In genomic region chr2:177618270-177619253, GRCh38 we compare ENCODE assay signal across 8 cellular contexts.
DNase-seq lines count a peak whose midpoint lies in the region; ATAC-seq and TF ChIP-seq lines count a peak whose summit lies in the region.

No MANE protein-coding gene starts in this region.

- ATAC-seq in GM19035 (IDR thresholded peaks at IDR 0.05; ENCODE audit: unreplicated experiment) (peak; percentile 97), HG03342 (IDR thresholded peaks at IDR 0.05; ENCODE audit: unreplicated experiment) (peak; percentile 97)

- peak overlapping the region; percentile 99 for H3K27ac Mint-ChIP-seq in chondrocyte (ENCODE audit: unreplicated experiment)

- TF ChIP-seq CTCF in AG10803 (conservative IDR thresholded peaks at IDR 0.05; ENCODE audit: low read length) (no peak), chondrocyte (IDR thresholded peaks at IDR 0.05) (peak; percentile 13), kidney epithelial cell (IDR thresholded peaks at IDR 0.05; ENCODE audit: insufficient read depth, low read length, poor library complexity, severe bottlenecking) (no peak)

- no peaks in the 10 kb centered on the region for H3K36me3 Mint-ChIP-seq in chondrocyte (ENCODE audit: low read depth)

- peak overlapping the region; percentile 90 for H3K4me3 ChIP-seq in AG10803 (ENCODE audit: low read length)
- H3K4me3 ChIP-seq in kidney epithelial cell (ENCODE audit: low read depth, low read length) = peak overlapping the region; percentile 64

- H3K27me3 ChIP-seq in kidney epithelial cell (ENCODE audit: control insufficient read depth, insufficient read depth, low read length) = no peaks in the 10 kb centered on the region

- peaks cover 9% of the 10 kb centered on the region for H3K9me3 Mint-ChIP-seq in chondrocyte (ENCODE audit: low read depth)

- no peaks in the 10 kb centered on the region for H3K27me3 Mint-ChIP-seq in chondrocyte (ENCODE audit: low read depth)

- H3K4me3 Mint-ChIP-seq in chondrocyte (ENCODE audit: unreplicated experiment) = peak overlapping the region; percentile 95

- DNase-seq in AG10803 (ENCODE audit: low read depth) = peak; percentile 85
- DNase-seq in NCI-H460 (ENCODE audit: extremely low read depth, low read depth) = peak; percentile 78
- DNase-seq in activated CD4-positive, alpha-beta T cell treated with anti-CD3 and anti-CD28 coated beads for 24 hours (ENCODE audit: low read depth in 2 of 2) = peak; percentile 79 to 80
- DNase-seq in chondrocyte (ENCODE audit: low spot score) = peak; percentile 95
- DNase-seq in kidney epithelial cell (ENCODE audit: low read depth) = peak; percentile 56
- peak; percentile 94 for DNase-seq in stimulated activated CD4-positive, alpha-beta T cell treated with anti-CD3 and anti-CD28 coated beads, Interleukin-15, amount 100 ng/mL, for 24 hours

- peaks cover 8% of the 10 kb centered on the region for H3K4me1 Mint-ChIP-seq in chondrocyte (ENCODE audit: low read depth)

- no peaks in the 10 kb centered on the region for H3K36me3 ChIP-seq in kidney epithelial cell (ENCODE audit: control insufficient read depth, insufficient read depth, low read length)

Comparison
In these comparisons a context has a peak if more than half of its experiments do, and no peak if none do; other contexts are left out.
1. Peak in every context shown above with its lines: DNase-seq, ATAC-seq and H3K4me3 ChIP-seq.